Comparison of ENCODE assay signal across 21 cellular contexts in the genomic region with DNA sequence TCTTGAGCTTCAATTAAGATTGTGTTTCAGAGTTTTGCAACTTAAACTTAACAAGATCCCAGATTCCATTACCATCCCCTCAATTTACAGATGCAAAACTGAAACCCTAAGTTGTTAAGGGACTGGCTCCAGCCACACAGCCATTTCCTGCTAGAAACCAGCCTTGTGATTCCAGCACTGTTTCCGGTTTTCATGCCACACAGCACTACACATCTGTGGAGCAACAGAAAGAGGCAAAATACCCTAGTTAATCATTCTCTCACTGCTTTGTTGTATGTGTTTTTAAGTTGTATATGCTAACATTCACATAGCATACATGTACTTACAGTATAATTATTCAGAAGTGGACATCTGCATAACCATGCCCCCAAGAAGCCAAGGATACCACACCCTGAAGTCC.
"Had no signal": no experiment of that assay in that cellular context is flagged by ENCODE, and none has a peak within 500 bp of the region (broad histone marks: within the 10 kb centered on the region; RNA-seq: fewer than 3 reads in every experiment).

No MANE protein-coding gene starts in this region.

- H3K27ac Mint-ChIP-seq: activated CD8-positive, alpha-beta T cell treated with anti-CD3 and anti-CD28 coated beads, Interleukin-2, amount 10 ng/mL, durations not matched to agents 7 days and 5 days; activated naive CD8-positive, alpha-beta T cell had no signal

- ATAC-seq: activated CD8-positive, alpha-beta T cell treated with anti-CD3 and anti-CD28 coated beads, Interleukin-2, amount 10 ng/mL, durations not matched to agents 7 days and 5 days; esophagus mucosa had no signal

- H3K36me3 Mint-ChIP-seq: activated naive CD8-positive, alpha-beta T cell had no signal

- H3K4me1 ChIP-seq: adrenal gland, ascending aorta, spleen had no signal

- H3K9me3 ChIP-seq: adrenal gland, ascending aorta, spleen had no signal

- DNase-seq: activated CD4-positive, alpha-beta T cell treated with anti-CD3 and anti-CD28 coated beads, Interleukin-2, amount 50 U/mL, for 1 hour; activated CD4-positive, CD25-positive, alpha-beta regulatory T cell treated with anti-CD3 and anti-CD28 coated beads, Interleukin-2, amount 50 U/mL, for 72 hours; activated CD8-positive, alpha-beta T cell treated with anti-CD3 and anti-CD28 coated beads, Interleukin-2, amount 10 ng/mL, durations not matched to agents 7 days and 5 days; adrenal gland; brain microvascular endothelial cell; caudate nucleus; dermis blood vessel endothelial cell; effector CD8-positive, alpha-beta T cell; foreskin melanocyte; midbrain; occipital lobe; retina; spleen; stimulated activated CD4-positive, alpha-beta T cell treated with anti-CD3 and anti-CD28 coated beads, Interleukin-4, amount 100 ng/mL, for 24 hours; stimulated activated naive CD4-positive, alpha-beta T cell treated with Interleukin-2 at 50 U/mL for 16 hours; T-helper 1 cell; WERI-Rb-1 had no signal

- H3K27ac ChIP-seq: adrenal gland, ascending aorta, brain microvascular endothelial cell, spleen, WERI-Rb-1 had no signal

- H3K36me3 ChIP-seq: adrenal gland, ascending aorta, brain microvascular endothelial cell, spleen, WERI-Rb-1 had no signal

- H3K27me3 ChIP-seq: adrenal gland, ascending aorta, brain microvascular endothelial cell had no signal

- H3K4me3 Mint-ChIP-seq: activated CD8-positive, alpha-beta T cell treated with anti-CD3 and anti-CD28 coated beads, Interleukin-2, amount 10 ng/mL, durations not matched to agents 7 days and 5 days; activated naive CD8-positive, alpha-beta T cell had no signal

- FAIRE-seq: TTC549 had no signal

- H3K4me3 ChIP-seq: adrenal gland, ascending aorta, spleen had no signal
